10 cellular contexts compared by ENCODE assay signal in the genomic region with DNA sequence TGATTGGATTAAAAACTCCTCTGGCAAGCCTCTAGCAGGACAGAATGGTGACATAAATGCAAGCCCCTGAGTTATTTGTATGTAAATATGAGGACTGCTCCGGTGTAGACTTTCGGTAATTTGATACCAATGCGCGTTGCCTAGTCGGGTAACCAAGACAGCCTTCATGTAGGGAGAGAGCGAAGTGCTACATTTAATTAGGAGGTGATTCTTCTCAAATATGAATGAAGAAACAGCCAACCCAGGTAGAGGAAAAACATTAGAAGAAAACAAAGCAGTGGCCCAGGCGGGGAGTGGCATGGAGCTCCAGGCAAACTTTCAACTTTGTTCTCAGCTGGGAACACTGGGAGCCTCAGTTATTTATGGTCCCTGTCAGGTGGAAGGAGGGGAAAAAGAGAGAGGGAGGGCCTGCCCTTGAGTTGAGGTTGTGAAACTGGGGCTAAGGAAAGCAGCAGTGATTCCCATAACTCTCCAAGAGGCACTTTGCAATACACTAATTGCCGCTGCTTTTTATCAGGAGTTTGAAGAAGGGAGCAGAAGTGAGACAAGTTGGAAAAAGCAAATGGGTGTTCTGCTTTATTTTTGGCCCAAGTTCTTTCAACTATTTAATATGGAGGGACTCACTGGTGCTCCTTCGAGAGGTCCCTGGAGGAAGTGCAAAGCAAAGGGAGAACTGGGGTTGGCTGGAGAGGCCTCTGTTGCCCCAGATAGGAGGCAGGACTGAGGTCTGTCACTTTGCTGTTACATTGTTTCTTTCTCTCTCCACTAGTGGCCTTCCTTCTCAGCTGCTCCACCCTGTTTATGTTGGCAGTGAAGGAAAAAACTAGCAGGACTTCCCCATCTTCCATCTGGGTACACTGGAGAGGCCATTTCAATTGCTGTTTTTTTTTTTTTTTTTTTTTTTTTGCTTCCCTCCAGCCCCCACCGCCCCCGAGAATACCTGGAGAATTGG.
DNase-seq lines count a peak whose midpoint lies in the region; ATAC-seq and TF ChIP-seq lines count a peak whose summit lies in the region.
"Had no signal": no experiment of that assay in that cellular context is flagged by ENCODE, and none has a peak within 500 bp of the region (broad histone marks: within the 10 kb centered on the region; RNA-seq: fewer than 3 reads in every experiment).

No MANE protein-coding gene starts in this region.

- H3K4me1 ChIP-seq in A673 (ENCODE audit: insufficient read depth, low read length, poor library complexity, severe bottlenecking), result peaks cover 12% of the 10 kb centered on the region
- peaks cover 18% of the 10 kb centered on the region for H3K4me1 ChIP-seq in mesodermal cell (ENCODE audit: control insufficient read depth, insufficient read depth, low read length, poor library complexity, severe bottlenecking)

- H3K4me3 Mint-ChIP-seq in stimulated activated effector memory CD8-positive, alpha-beta T cell treated with anti-CD3 and anti-CD28 coated beads, Interleukin-12 subunit alpha, Interleukin-12 subunit beta, amount 100 ng/mL, for 72 hours, result no peak overlapping the region

- H3K27ac ChIP-seq in A673 (ENCODE audit: low read depth, low read length, poor library complexity, severe bottlenecking), result no peak overlapping the region
- peak overlapping the region; percentile 39 to 58 for H3K27ac ChIP-seq in coronary artery
- peak overlapping the region; percentile 93 for H3K27ac ChIP-seq in mesodermal cell (ENCODE audit: low read depth, low read length, severe bottlenecking)
- H3K27ac ChIP-seq: SK-N-MC had no signal

- BruUV-seq in A673 (replicated peaks; lab: Mats Ljungman, UMichigan), result no TSS peak

- no peak for TF ChIP-seq CTCF in A673 (conservative IDR thresholded peaks at IDR 0.05; ENCODE audit: low read depth, low read length)
- TF ChIP-seq CTCF in coronary artery (IDR thresholded peaks at IDR 0.05), result no peak
- no peak for TF ChIP-seq CTCF in GM13976 (IDR thresholded peaks at IDR 0.05; ENCODE audit: borderline replicate concordance, control extremely low read depth, extremely low read depth, insufficient read depth, missing control alignments)

- H3K27me3 ChIP-seq in A673 (replicated peaks; ENCODE audit: insufficient read depth, low read depth, low read length, poor library complexity), result no peaks in the 10 kb centered on the region

- intact Hi-C loops in A673 (cut with micrococcal nuclease; ENCODE audit: unreplicated experiment), result no loop called here

- CTCF ChIA-PET in A673 (lab: Charles Lee), result no interaction called here

- DNase-seq in A673 (ENCODE audit: low spot score) (peak; percentile 71), NCI-H1436 treated with DMSO at 0.1 percent for 48 hours (lab: John Stamatoyannopoulos, UW) (peak; percentile 60), coronary artery (ENCODE audit: low spot score) (no peak), GM13976 (ENCODE audit: low spot score) (no peak)
- DNase-seq in stimulated activated CD4-positive, alpha-beta T cell treated with anti-CD3 and anti-CD28 coated beads, Interleukin-1b, Interleukin-23, amount 100 ng/mL, for 48 hours, result no peak
- DNase-seq in stimulated activated effector memory CD8-positive, alpha-beta T cell treated with anti-CD3 and anti-CD28 coated beads, Interleukin-12 subunit alpha, Interleukin-12 subunit beta, amount 100 ng/mL, for 72 hours (ENCODE audit: low spot score in 2 of 2), result no peak
- DNase-seq: cerebellar nuclear complex had no signal

- H3K4me3 ChIP-seq in A673 (ENCODE audit: low read depth, low read length, poor library complexity, severe bottlenecking) (peak overlapping the region; percentile 29), coronary artery (no peak overlapping the region), mesodermal cell (ENCODE audit: extremely low read depth, insufficient read depth, low read length, poor library complexity, severe bottlenecking) (peak overlapping the region; percentile 45)
- H3K4me3 ChIP-seq: SK-N-MC had no signal

- H3K9me3 Mint-ChIP-seq in stimulated activated effector memory CD8-positive, alpha-beta T cell treated with anti-CD3 and anti-CD28 coated beads, Interleukin-12 subunit alpha, Interleukin-12 subunit beta, amount 100 ng/mL, for 72 hours, result no peaks in the 10 kb centered on the region

- ATAC-seq in GM18868 (IDR thresholded peaks at IDR 0.05; ENCODE audit: unreplicated experiment), result no peak
- no peak for ATAC-seq in stimulated activated effector memory CD8-positive, alpha-beta T cell treated with anti-CD3 and anti-CD28 coated beads, Interleukin-12 subunit alpha, Interleukin-12 subunit beta, amount 100 ng/mL, for 72 hours

- 0% methylated on average over 5 to 7 of the region's 11 CpGs for WGBS in mesodermal cell (ENCODE audit: insufficient coverage in 2 of 2), 2 experiments

- H3K9me3 ChIP-seq in A673 (ENCODE audit: low read depth, low read length, poor library complexity, severe bottlenecking) (no peaks in the 10 kb centered on the region), mesodermal cell (ENCODE audit: control insufficient read depth, low read length) (no peaks in the 10 kb centered on the region)

- in situ Hi-C loops in GM13976 (cut with MboI; ENCODE audit: low sequenced_read_pairs, unreplicated experiment), result no loop called here

- POLR2A ChIA-PET in A673 (lab: Charles Lee; ENCODE audit: low non-redundant PET), result no interaction called here

- H3K36me3 ChIP-seq in A673 (ENCODE audit: insufficient read depth, low read length, poor library complexity, severe bottlenecking) (no peaks in the 10 kb centered on the region), mesodermal cell (ENCODE audit: control insufficient read depth, insufficient read depth, low read length) (no peaks in the 10 kb centered on the region)

- H3K27ac Mint-ChIP-seq in stimulated activated effector memory CD8-positive, alpha-beta T cell treated with anti-CD3 and anti-CD28 coated beads, Interleukin-12 subunit alpha, Interleukin-12 subunit beta, amount 100 ng/mL, for 72 hours, result no peak overlapping the region

- no peaks in the 10 kb centered on the region for H3K36me3 Mint-ChIP-seq in stimulated activated effector memory CD8-positive, alpha-beta T cell treated with anti-CD3 and anti-CD28 coated beads, Interleukin-12 subunit alpha, Interleukin-12 subunit beta, amount 100 ng/mL, for 72 hours

- no peaks in the 10 kb centered on the region for H3K4me1 Mint-ChIP-seq in stimulated activated effector memory CD8-positive, alpha-beta T cell treated with anti-CD3 and anti-CD28 coated beads, Interleukin-12 subunit alpha, Interleukin-12 subunit beta, amount 100 ng/mL, for 72 hours

Comparison
In these comparisons a context has a peak if more than half of its experiments do, and no peak if none do; other contexts are left out.
1. DNase-seq: peak in A673 (single experiment) and NCI-H1436 treated with DMSO at 0.1 percent for 48 hours (single experiment); none in coronary artery (single experiment), stimulated activated CD4-positive, alpha-beta T cell treated with anti-CD3 and anti-CD28 coated beads, Interleukin-1b, Interleukin-23, amount 100 ng/mL, for 48 hours (single experiment), GM13976 (single experiment) and stimulated activated effector memory CD8-positive, alpha-beta T cell treated with anti-CD3 and anti-CD28 coated beads, Interleukin-12 subunit alpha, Interleukin-12 subunit beta, amount 100 ng/mL, for 72 hours (0 of 2).